Comparison of ENCODE assay signal across 9 cellular contexts in genomic region chr22:36327922-36328551, GRCh38. TPM values are rescaled to one million over a fixed set of nuclear protein-coding genes. Genes with fewer than 3 reads are reported as not detected.
DNase-seq lines count a peak whose midpoint lies in the region; ATAC-seq and TF ChIP-seq lines count a peak whose summit lies in the region.
"Had no signal": no experiment of that assay in that cellular context is flagged by ENCODE, and none has a peak within 500 bp of the region (broad histone marks: within the 10 kb centered on the region; RNA-seq: fewer than 3 reads in every experiment).

No MANE protein-coding gene starts in this region.

- H3K36me3 ChIP-seq in mammary epithelial cell (ENCODE audit: insufficient read depth, low read length) (peaks cover 36% of the 10 kb centered on the region), mesenchymal stem cell (ENCODE audit: control insufficient read depth in 1 of 2, insufficient read depth in 2 of 2, low read depth in 1 of 2, low read length in 2 of 2) (peaks cover 57 to 65% of the 10 kb centered on the region in 2 experiments), upper lobe of right lung (peaks cover 77% of the 10 kb centered on the region)

- peak overlapping the region; percentile 79 for H3K4me2 ChIP-seq in mammary epithelial cell (ENCODE audit: insufficient read depth, low read depth, low read length)
- no peak overlapping the region for H3K4me2 ChIP-seq in mesenchymal stem cell (ENCODE audit: low read length, poor library complexity, severe bottlenecking)
- H3K4me2 ChIP-seq: KMS-11 had no signal

- H4K20me1 ChIP-seq in mammary epithelial cell (ENCODE audit: insufficient read depth, low read length), result no peaks in the 10 kb centered on the region

- H2AFZ ChIP-seq in mammary epithelial cell (ENCODE audit: low read depth, low read length) (no peak overlapping the region), mesenchymal stem cell (ENCODE audit: low read depth, low read length) (no peak overlapping the region)

- peak overlapping the region; percentile 83 for H3K4me3 Mint-ChIP-seq in activated T-cell treated with anti-CD3 and anti-CD28 coated beads, Interleukin-2, amount 50 U/mL, for 24 hours

- no peak overlapping the region for H4K91ac ChIP-seq in mesenchymal stem cell (ENCODE audit: low read length)

- peaks cover 88% of the 10 kb centered on the region for H3K79me2 ChIP-seq in mammary epithelial cell (ENCODE audit: insufficient read depth, low read length)

- H3K27me3 ChIP-seq in mammary epithelial cell (ENCODE audit: insufficient read depth, low read length) (no peaks in the 10 kb centered on the region), mesenchymal stem cell (ENCODE audit: control insufficient read depth in 1 of 2, insufficient read depth in 1 of 2, low read length in 2 of 2) (no peaks in the 10 kb centered on the region), upper lobe of right lung (no peaks in the 10 kb centered on the region)

- H3K9ac ChIP-seq in mammary epithelial cell (ENCODE audit: insufficient read depth, low read length) (peak overlapping the region; percentile 89), mesenchymal stem cell (ENCODE audit: low read length) (peak overlapping the region; percentile 50)
- H3K9ac ChIP-seq: KMS-11 had no signal

- ATAC-seq in upper lobe of right lung (no peak), HG02610 (IDR thresholded peaks at IDR 0.05; ENCODE audit: unreplicated experiment) (no peak), GM18907 (IDR thresholded peaks at IDR 0.05; ENCODE audit: unreplicated experiment) (no peak)

- no peak for DNase-seq in activated T-cell treated with anti-CD3 and anti-CD28 coated beads, Interleukin-2, amount 50 U/mL, for 24 hours
- no peak for DNase-seq in activated T-cell treated with anti-CD3 and anti-CD28 coated beads, Interleukin-2, amount 50 U/mL, for 48 hours
- DNase-seq in mammary epithelial cell (no peak), mesenchymal stem cell (no peak), upper lobe of right lung (no peak)
- DNase-seq in stimulated activated CD4-positive, alpha-beta T cell treated with anti-CD3 and anti-CD28 coated beads, Interleukin-12 subunit alpha, Interleukin-12 subunit beta, amount 100 ng/mL, for 4 hours, result no peak

- no peaks in the 10 kb centered on the region for H3K79me1 ChIP-seq in mesenchymal stem cell (replicated peaks; ENCODE audit: low read length, poor library complexity, severe bottlenecking)

- peak overlapping the region; percentile 92 for H2AK5ac ChIP-seq in mesenchymal stem cell (ENCODE audit: low read length, severe bottlenecking)

- H3K9me3 ChIP-seq in mammary epithelial cell (replicated peaks; ENCODE audit: insufficient read depth, low read length) (no peaks in the 10 kb centered on the region), mesenchymal stem cell (ENCODE audit: control insufficient read depth, low read length) (no peaks in the 10 kb centered on the region), upper lobe of right lung (no peaks in the 10 kb centered on the region)

- in situ Hi-C loops in mammary epithelial cell (cut with MboI; ENCODE audit: low sequenced_read_pairs in 2 of 2), result no loop called here

- H3K14ac ChIP-seq in mesenchymal stem cell (ENCODE audit: low read length in 2 of 2), result peak overlapping the region in 1 of 2 experiments; percentile 84

- peak overlapping the region; percentile 66 for H2BK120ac ChIP-seq in mesenchymal stem cell (ENCODE audit: low read depth, low read length)

- CTCF ChIA-PET in mammary epithelial cell (lab: Charles Lee; ENCODE audit: low non-redundant PET), result no interaction called here

- H3K27ac Mint-ChIP-seq in activated T-cell treated with anti-CD3 and anti-CD28 coated beads, Interleukin-2, amount 50 U/mL, for 24 hours, result peak overlapping the region; percentile 100

- H2BK15ac ChIP-seq in mesenchymal stem cell (ENCODE audit: low read depth, poor library complexity, severe bottlenecking), result no peak overlapping the region

- peak overlapping the region; percentile 9 to 11 for H2BK12ac ChIP-seq in mesenchymal stem cell (ENCODE audit: low read length in 2 of 2)

- H2BK5ac ChIP-seq in mesenchymal stem cell (ENCODE audit: low read depth, low read length, poor library complexity, severe bottlenecking), result peak overlapping the region; percentile 88

- dilution Hi-C loops in mammary epithelial cell (cut with HindIII; ENCODE audit: low sequenced_read_pairs), result no loop called here

- no peaks in the 10 kb centered on the region for H3K9me3 Mint-ChIP-seq in activated T-cell treated with anti-CD3 and anti-CD28 coated beads, Interleukin-2, amount 50 U/mL, for 24 hours

- peak overlapping the region in 1 of 2 experiments; percentile 48 for H3K4ac ChIP-seq in mesenchymal stem cell (ENCODE audit: low read depth in 1 of 2, low read length in 2 of 2)

- peaks cover 99% of the 10 kb centered on the region for H3K36me3 Mint-ChIP-seq in activated T-cell treated with anti-CD3 and anti-CD28 coated beads, Interleukin-2, amount 50 U/mL, for 24 hours (ENCODE audit: low read depth)

- BruUV-seq in mammary epithelial cell (replicated peaks; lab: Mats Ljungman, UMichigan), result no TSS peak

- intact Hi-C loops in mammary epithelial cell (cut with micrococcal nuclease), result loop anchor here (2.0 kb wide), 1 partner anchor 143 kb away; no protein-coding TSS in a partner anchor
- intact Hi-C loops in upper lobe of right lung (cut with DNase I), result no loop called here

- peak overlapping the region; percentile 22 to 53 for H3K18ac ChIP-seq in mesenchymal stem cell (ENCODE audit: low read depth in 1 of 2, low read length in 2 of 2)

- no peaks in the 10 kb centered on the region for H3K27me3 Mint-ChIP-seq in activated T-cell treated with anti-CD3 and anti-CD28 coated beads, Interleukin-2, amount 50 U/mL, for 24 hours

- H3K4me1 ChIP-seq in mammary epithelial cell (ENCODE audit: insufficient read depth, low read length) (peaks cover 95% of the 10 kb centered on the region), mesenchymal stem cell (ENCODE audit: control insufficient read depth, insufficient read depth, low read depth, low read length) (peaks cover 85% of the 10 kb centered on the region), upper lobe of right lung (peaks cover 93% of the 10 kb centered on the region)

- no peak overlapping the region for H3K23ac ChIP-seq in mesenchymal stem cell (ENCODE audit: low read length in 2 of 2)

- peak overlapping the region; percentile 66 for H4K8ac ChIP-seq in mesenchymal stem cell (ENCODE audit: low read length)

- TF ChIP-seq CTCF in mammary epithelial cell (conservative IDR thresholded peaks at IDR 0.05 in 1 of 2, IDR thresholded peaks at IDR 0.05 in 1 of 2; ENCODE audit: extremely low read depth in 1 of 2, insufficient read depth in 1 of 2, low read depth in 1 of 2, low read length in 2 of 2), result no peak
- TF ChIP-seq CTCF in upper lobe of right lung (IDR thresholded peaks at IDR 0.05), result no peak

- H3K27ac ChIP-seq in mammary epithelial cell (ENCODE audit: insufficient read depth, low read depth, low read length), result peak overlapping the region; percentile 99
- H3K27ac ChIP-seq in mesenchymal stem cell (ENCODE audit: low read length, poor library complexity, severe bottlenecking), result peak overlapping the region; percentile 99
- peak overlapping the region; percentile 91 for H3K27ac ChIP-seq in upper lobe of right lung
- H3K27ac ChIP-seq: KMS-11 had no signal

- WGBS in mammary epithelial cell (ENCODE audit: low coverage, missing lambda C conversion rate), result 37% methylated on average over 11 of the region's 13 CpGs
- 68% methylated on average over 13 of the region's 13 CpGs for WGBS in mesenchymal stem cell

- peaks cover 70% of the 10 kb centered on the region for H3K4me1 Mint-ChIP-seq in activated T-cell treated with anti-CD3 and anti-CD28 coated beads, Interleukin-2, amount 50 U/mL, for 24 hours (ENCODE audit: low read depth)

- H3K4me3 ChIP-seq in mammary epithelial cell (replicated peaks in 1 of 3; ENCODE audit: insufficient read depth in 1 of 3, low read depth in 2 of 3, low read length in 3 of 3) (no peak overlapping the region), mesenchymal stem cell (ENCODE audit: insufficient read depth in 1 of 2, low read depth in 1 of 2, low read length in 2 of 2) (no peak overlapping the region), upper lobe of right lung (no peak overlapping the region)

RNA-seq across cellular contexts. Expression of gene MYH9, which starts 59.7 kb away (rescaled TPM):
- total RNA-seq in mammary epithelial cell, result 1,000 to 10,000 TPM; 1,183 to 1,246 TPM
- polyA plus RNA-seq in mammary epithelial cell, result 295 TPM
- polyA minus RNA-seq in mammary epithelial cell, result 996 TPM
- polyA plus RNA-seq in mesenchymal stem cell (2013, experiment 1 of 2), result 369 TPM
- polyA plus RNA-seq in mesenchymal stem cell (2013, experiment 2 of 2), result 336 TPM
- total RNA-seq in upper lobe of right lung, result 842 TPM
